Comparison of ENCODE assay signal across 1 cellular context in genomic region chr17:8153957-8154607, GRCh38.
A peak's percentile ranks its signal among the peaks of the same experiment; 100 is the strongest.
TF ChIP-seq lines count a peak whose summit lies in the region.

No MANE protein-coding gene starts in this region.

TF ChIP-seq in HEK293, 187 proteins besides CTCF, POLR2A, EP300 and RAD21 (continued from another document and continues in another):
- TF ChIP-seq ZBTB48 (tag by site-specific recombination; IDR thresholded peaks at IDR 0.05) (peak; percentile 62; the same call in 1 of the 2 replicates), RBAK (tag by site-specific recombination; IDR thresholded peaks at IDR 0.05) (no peak), MZF1 (tag by site-specific recombination; IDR thresholded peaks at IDR 0.05; ENCODE audit: borderline replicate concordance) (no peak), KLF10 (tag by site-specific recombination; IDR thresholded peaks at IDR 0.05) (peak; percentile 98), ZNF48 (tag by site-specific recombination; IDR thresholded peaks at IDR 0.05) (no peak), ZNF837 (tag by site-specific recombination; IDR thresholded peaks at IDR 0.05) (no peak), TCF7L2 (IDR thresholded peaks at IDR 0.05; ENCODE audit: borderline replicate concordance, low read depth, low read length) (no peak), ZNF621 (tag by site-specific recombination; IDR thresholded peaks at IDR 0.05) (no peak), ZBTB44 (tag by site-specific recombination; IDR thresholded peaks at IDR 0.05) (peak; percentile 66), ZBTB20 (tag by site-specific recombination; IDR thresholded peaks at IDR 0.05) (peak; percentile 18; the same call in 1 of the 2 replicates), ZNF416 (tag by site-specific recombination; IDR thresholded peaks at IDR 0.05) (no peak), ZBTB17 (tag by site-specific recombination; IDR thresholded peaks at IDR 0.05) (peak; percentile 72), FEZF1 (tag by site-specific recombination; IDR thresholded peaks at IDR 0.05) (peak; percentile 27; the same call in 1 of the 2 replicates), ZFP69B (tag by site-specific recombination; IDR thresholded peaks at IDR 0.05) (0 out of 2 replicates have a peak, but pooled peaks have one; percentile 49), ZNF140 (tag by site-specific recombination; IDR thresholded peaks at IDR 0.05) (no peak), ZNF530 (tag by site-specific recombination; IDR thresholded peaks at IDR 0.05; ENCODE audit: low read depth) (no peak), ATF2 (tag by site-specific recombination; IDR thresholded peaks at IDR 0.05; ENCODE audit: low read depth) (peak; percentile 76), YY2 (tag by site-specific recombination; IDR thresholded peaks at IDR 0.05) (no peak), SP2 (tag by site-specific recombination; IDR thresholded peaks at IDR 0.05) (peak; percentile 96), ZBTB6 (tag by site-specific recombination; IDR thresholded peaks at IDR 0.05) (peak; percentile 85; the same call in 1 of the 2 replicates), ZNF148 (tag by site-specific recombination; IDR thresholded peaks at IDR 0.05; ENCODE audit: borderline replicate concordance) (no peak), ZNF132 (tag by site-specific recombination; IDR thresholded peaks at IDR 0.05; ENCODE audit: borderline replicate concordance) (no peak), ZNF658 (tag by site-specific recombination; IDR thresholded peaks at IDR 0.05) (no peak), ZNF501 (tag by site-specific recombination; IDR thresholded peaks at IDR 0.05) (peak; percentile 45; the same call in 1 of the 2 replicates), PATZ1 (tag by site-specific recombination; IDR thresholded peaks at IDR 0.05) (peak; percentile 92), ZNF211 (tag by site-specific recombination; IDR thresholded peaks at IDR 0.05; ENCODE audit: low read depth) (no peak), ZNF610 (tag by site-specific recombination; IDR thresholded peaks at IDR 0.05; ENCODE audit: borderline replicate concordance) (no peak), TSHZ1 (tag by site-specific recombination; IDR thresholded peaks at IDR 0.05; ENCODE audit: borderline replicate concordance) (0 out of 2 replicates have a peak, but pooled peaks have one; percentile 18), ZNF747 (tag by site-specific recombination; IDR thresholded peaks at IDR 0.05) (no peak), ZXDB (tag by site-specific recombination; IDR thresholded peaks at IDR 0.05) (peak; percentile 64), ZNF157 (tag by site-specific recombination; IDR thresholded peaks at IDR 0.05) (no peak), YY1 (tag by site-specific recombination; IDR thresholded peaks at IDR 0.05) (peak; percentile 67; the same call in 1 of the 2 replicates), ZNF121 (tag by site-specific recombination; IDR thresholded peaks at IDR 0.05) (no peak), ZNF311 (tag by site-specific recombination; IDR thresholded peaks at IDR 0.05; ENCODE audit: borderline replicate concordance) (no peak), ZFP41 (tag by site-specific recombination; IDR thresholded peaks at IDR 0.05; ENCODE audit: borderline replicate concordance) (no peak), HOXC10 (CRISPR knock-in tag; IDR thresholded peaks at IDR 0.05) (no peak), ZNF433 (tag by site-specific recombination; IDR thresholded peaks at IDR 0.05; ENCODE audit: low read depth) (no peak), ZNF366 (tag by site-specific recombination; conservative IDR thresholded peaks at IDR 0.05) (peak; percentile 71), ZNF785 (tag by site-specific recombination; IDR thresholded peaks at IDR 0.05) (no peak), ZBTB26 (tag by site-specific recombination; optimal IDR thresholded peaks at IDR 0.05) (peak; percentile 33), ZNF704 (tag by site-specific recombination; IDR thresholded peaks at IDR 0.05) (no peak), REPIN1 (tag by site-specific recombination; IDR thresholded peaks at IDR 0.05; ENCODE audit: low read depth) (no peak), KLF16 (tag by site-specific recombination; IDR thresholded peaks at IDR 0.05) (peak; percentile 97), ZNF449 (tag by site-specific recombination; IDR thresholded peaks at IDR 0.05) (peak; percentile 48; the same call in 1 of the 2 replicates), ZNF623 (tag by site-specific recombination; IDR thresholded peaks at IDR 0.05) (0 out of 2 replicates have a peak, but pooled peaks have one; percentile 9), ZNF398 (tag by site-specific recombination; IDR thresholded peaks at IDR 0.05) (peak; percentile 95)
